In the genomic region with DNA sequence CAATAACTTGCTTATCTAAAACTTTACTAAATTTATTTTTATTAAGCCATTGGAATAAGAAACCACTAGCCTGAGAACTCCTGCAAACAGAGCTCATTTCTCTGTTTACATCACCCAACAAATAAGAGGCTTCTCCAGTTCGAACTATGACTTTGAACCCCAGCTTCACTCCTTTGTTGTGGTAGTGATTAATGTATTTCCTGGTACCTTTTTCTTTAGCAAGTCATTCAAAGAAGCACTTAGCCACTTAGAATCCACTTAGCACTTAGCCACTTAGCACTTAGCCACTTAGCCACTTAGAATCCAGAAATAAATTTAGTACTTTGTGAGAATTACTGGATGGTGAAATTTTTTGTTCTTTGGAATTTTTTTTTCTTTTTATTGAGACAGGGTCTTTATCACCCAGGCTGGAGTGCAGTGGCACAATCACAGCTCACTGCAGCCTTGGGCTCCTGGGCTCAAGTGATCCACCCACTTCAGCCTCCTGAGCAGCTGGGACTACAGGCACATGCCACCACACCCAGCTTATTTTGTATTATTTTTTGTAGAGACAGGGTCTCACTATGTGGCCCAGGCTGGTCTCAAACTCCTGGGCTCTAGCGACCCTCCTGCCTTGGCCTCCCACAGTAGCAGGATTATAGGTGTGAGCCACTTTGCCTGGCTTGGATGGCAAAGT, we compare ENCODE assay signal across 13 cellular contexts. TPM values are rescaled to one million over a fixed set of nuclear protein-coding genes. Genes with fewer than 3 reads are reported as not detected.
A peak's percentile ranks its signal among the peaks of the same experiment; 100 is the strongest.
DNase-seq lines count a peak whose midpoint lies in the region; ATAC-seq and TF ChIP-seq lines count a peak whose summit lies in the region.
"Not testable (repeated sequence)": the region's sequence is repeated elsewhere in the genome, so short reads cannot be mapped to it uniquely, and the experiment has no call there.
"Had no signal": no experiment of that assay in that cellular context is flagged by ENCODE, and none has a peak within 500 bp of the region (broad histone marks: within the 10 kb centered on the region; RNA-seq: fewer than 3 reads in every experiment).

No MANE protein-coding gene starts in this region.

- ATAC-seq in activated CD8-positive, alpha-beta memory T cell treated with anti-CD3 and anti-CD28 coated beads, Interleukin-2, amount 10 ng/mL, durations not matched to agents 7 days and 5 days: peak; percentile 63
- peak; percentile 88 for ATAC-seq in left lung
- peak; percentile 71 for ATAC-seq in stimulated activated naive CD8-positive, alpha-beta T cell treated with anti-CD3 and anti-CD28 coated beads, Interleukin-15, Interleukin-2, amounts not matched to agents 100 U/mL and 50 U/mL, for 24 hours

- not testable (repeated sequence) for TF ChIP-seq CTCF in HEK293 (tag by site-specific recombination; IDR thresholded peaks at IDR 0.05); ascending aorta (IDR thresholded peaks at IDR 0.05); left lung (IDR thresholded peaks at IDR 0.05)

- DNase-seq in NCI-H2107 treated with DMSO at 0.1 percent for 48 hours (lab: John Stamatoyannopoulos, UW; ENCODE audit: unreplicated experiment) (peak; percentile 54), NCI-H82 treated with DMSO at 0.1 percent for 48 hours (lab: John Stamatoyannopoulos, UW; ENCODE audit: unreplicated experiment) (peak; percentile 33)
- not testable (repeated sequence) for DNase-seq in activated CD8-positive, alpha-beta memory T cell treated with anti-CD3 and anti-CD28 coated beads, Interleukin-2, amount 10 ng/mL, durations not matched to agents 7 days and 5 days; ascending aorta (ENCODE audit: low spot score in 2 of 2); left lung; stimulated activated naive CD8-positive, alpha-beta T cell treated with anti-CD3 and anti-CD28 coated beads, Interleukin-15, Interleukin-2, amounts not matched to agents 100 U/mL and 50 U/mL, for 24 hours

- H3K27ac Mint-ChIP-seq in activated CD8-positive, alpha-beta memory T cell treated with anti-CD3 and anti-CD28 coated beads, Interleukin-2, amount 10 ng/mL, durations not matched to agents 7 days and 5 days: not testable (repeated sequence)

- H3K27ac ChIP-seq in HEK293 (ENCODE audit: extremely low read depth, low read depth, low read length): not testable (repeated sequence)
- H3K27ac ChIP-seq in ascending aorta (peak overlapping the region; percentile 21 to 54), left lung (peak overlapping the region; percentile 50 to 63)

- H3K4me1 ChIP-seq in HEK293 (ENCODE audit: control insufficient read depth, insufficient read depth, low read length); ascending aorta: not testable (repeated sequence)
- peaks cover 0 to 12% of the 10 kb centered on the region in 2 donors for H3K4me1 ChIP-seq in left lung

- H3K4me3 Mint-ChIP-seq in activated CD8-positive, alpha-beta memory T cell treated with anti-CD3 and anti-CD28 coated beads, Interleukin-2, amount 10 ng/mL, durations not matched to agents 7 days and 5 days: not testable (repeated sequence)

- not testable (repeated sequence) for H3K4me3 ChIP-seq in HEK293 (ENCODE audit: low read depth, low read length); ascending aorta; left lung

- not testable (repeated sequence) for H3K27me3 ChIP-seq in ascending aorta, left lung

- intact Hi-C loops in ascending aorta (cut with DNase I); left lung (cut with DNase I): not testable (repeated sequence)

- H3K36me3 Mint-ChIP-seq in activated CD8-positive, alpha-beta memory T cell treated with anti-CD3 and anti-CD28 coated beads, Interleukin-2, amount 10 ng/mL, durations not matched to agents 7 days and 5 days: not testable (repeated sequence)

- H3K9me3 Mint-ChIP-seq in activated CD8-positive, alpha-beta memory T cell treated with anti-CD3 and anti-CD28 coated beads, Interleukin-2, amount 10 ng/mL, durations not matched to agents 7 days and 5 days (ENCODE audit: low read depth): not testable (repeated sequence)

- not testable (repeated sequence) for H3K9me3 ChIP-seq in HEK293 (ENCODE audit: control insufficient read depth, insufficient read depth, low read depth, low read length); ascending aorta; left lung

- CTCF ChIA-PET in HEK293 (lab: Yijun Ruan, JAX): interaction anchor here (0.6 to 0.8 kb wide), 2 partner anchors 196 to 1010 kb away, joined by 4 read pairs; no protein-coding TSS in a partner anchor
- CTCF ChIA-PET in activated CD8-positive, alpha-beta memory T cell treated with anti-CD3 and anti-CD28 coated beads, Interleukin-2, amount 10 ng/mL, durations not matched to agents 7 days and 5 days (lab: Charles Lee): interaction anchor here (0.7 kb wide), 1 partner anchor 13 kb away, joined by 3 read pairs; no protein-coding TSS in a partner anchor

- not testable (repeated sequence) for H3K27me3 Mint-ChIP-seq in activated CD8-positive, alpha-beta memory T cell treated with anti-CD3 and anti-CD28 coated beads, Interleukin-2, amount 10 ng/mL, durations not matched to agents 7 days and 5 days

- not testable (repeated sequence) for H3K36me3 ChIP-seq in HEK293 (ENCODE audit: control insufficient read depth in 2 of 2, insufficient read depth in 1 of 2, low read length in 2 of 2); ascending aorta; left lung

- H3K4me1 Mint-ChIP-seq in activated CD8-positive, alpha-beta memory T cell treated with anti-CD3 and anti-CD28 coated beads, Interleukin-2, amount 10 ng/mL, durations not matched to agents 7 days and 5 days: peaks cover 14% of the 10 kb centered on the region

- POLR2A ChIA-PET in HEK293 (lab: Yijun Ruan, JAX): interaction anchor here (0.7 kb wide), 1 partner anchor 70 kb away, joined by 4 read pairs; no protein-coding TSS in a partner anchor

TF ChIP-seq in HEK293, 187 proteins besides CTCF, POLR2A, EP300 and RAD21:
- peak; percentile 67 for TF ChIP-seq FEZF1 (tag by site-specific recombination; IDR thresholded peaks at IDR 0.05)

RNA-seq across cellular contexts. Expression of a gene that starts 27.8 kb away (rescaled TPM):
- total RNA-seq in activated CD8-positive, alpha-beta memory T cell treated with anti-CD3 and anti-CD28 coated beads, Interleukin-2, amount 10 ng/mL, durations not matched to agents 7 days and 5 days: not detected
- total RNA-seq in ascending aorta (not detected), left lung (not detected)
- total RNA-seq: CD8-positive, alpha-beta memory T cell; H4; K562; M059J; PC-9; SK-MEL-5 had no signal
